Comparison of ENCODE assay signal across 1 cellular context in genomic region chr1:32612189-32612881, GRCh38.
TF ChIP-seq lines count a peak whose summit lies in the region.

No MANE protein-coding gene starts in this region.

TF ChIP-seq in GM12878, 131 proteins besides CTCF, POLR2A, EP300 and RAD21 (continued from another document):
- TF ChIP-seq BHLHE40 (IDR thresholded peaks at IDR 0.05; ENCODE audit: borderline replicate concordance in 1 of 2, low read depth in 2 of 2, low read length in 1 of 2) (peak in 1 of 2 experiments; percentile 48; a peak in 1 of 4 replicates), HSF1 (IDR thresholded peaks at IDR 0.05; ENCODE audit: low read depth, low read length) (no peak), CBX5 (IDR thresholded peaks at IDR 0.05; ENCODE audit: low read depth) (no peak), FOXM1 (IDR thresholded peaks at IDR 0.05; ENCODE audit: low read depth, low read length) (no peak), SUZ12 (IDR thresholded peaks at IDR 0.05; ENCODE audit: unreplicated experiment) (no peak), ATF3 (IDR thresholded peaks at IDR 0.05; ENCODE audit: borderline replicate concordance, extremely low read depth, low read depth, low read length) (no peak), NR2F1 (conservative IDR thresholded peaks at IDR 0.05) (peak; percentile 36; the same call in 1 of the 2 replicates), SP1 (IDR thresholded peaks at IDR 0.05; ENCODE audit: low read depth, low read length) (peak; percentile 8), IKZF1 (conservative IDR thresholded peaks at IDR 0.05) (peak; percentile 17; the same call in 1 of the 2 replicates), TAF1 (IDR thresholded peaks at IDR 0.05; ENCODE audit: borderline replicate concordance, low read depth, low read length) (peak; percentile 11; the same call in 1 of the 2 replicates), BACH1 (IDR thresholded peaks at IDR 0.05; ENCODE audit: borderline replicate concordance) (no peak), EED (IDR thresholded peaks at IDR 0.05; ENCODE audit: low read depth) (peak; percentile 36; the same call in 1 of the 2 replicates), CBX3 (IDR thresholded peaks at IDR 0.05; ENCODE audit: borderline replicate concordance, low read depth) (no peak)
- TF ChIP-seq, protein P1, sequence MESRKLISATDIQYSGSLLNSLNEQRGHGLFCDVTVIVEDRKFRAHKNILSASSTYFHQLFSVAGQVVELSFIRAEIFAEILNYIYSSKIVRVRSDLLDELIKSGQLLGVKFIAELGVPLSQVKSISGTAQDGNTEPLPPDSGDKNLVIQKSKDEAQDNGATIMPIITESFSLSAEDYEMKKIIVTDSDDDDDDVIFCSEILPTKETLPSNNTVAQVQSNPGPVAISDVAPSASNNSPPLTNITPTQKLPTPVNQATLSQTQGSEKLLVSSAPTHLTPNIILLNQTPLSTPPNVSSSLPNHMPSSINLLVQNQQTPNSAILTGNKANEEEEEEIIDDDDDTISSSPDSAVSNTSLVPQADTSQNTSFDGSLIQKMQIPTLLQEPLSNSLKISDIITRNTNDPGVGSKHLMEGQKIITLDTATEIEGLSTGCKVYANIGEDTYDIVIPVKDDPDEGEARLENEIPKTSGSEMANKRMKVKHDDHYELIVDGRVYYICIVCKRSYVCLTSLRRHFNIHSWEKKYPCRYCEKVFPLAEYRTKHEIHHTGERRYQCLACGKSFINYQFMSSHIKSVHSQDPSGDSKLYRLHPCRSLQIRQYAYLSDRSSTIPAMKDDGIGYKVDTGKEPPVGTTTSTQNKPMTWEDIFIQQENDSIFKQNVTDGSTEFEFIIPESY (IDR thresholded peaks at IDR 0.05), result no peak
